22 cellular contexts compared by ENCODE assay signal in genomic region chr14:21226467-21226866, GRCh38. TPM values are rescaled to one million over a fixed set of nuclear protein-coding genes. Genes with fewer than 3 reads are reported as not detected.
DNase-seq lines count a peak whose midpoint lies in the region; TF ChIP-seq lines count a peak whose summit lies in the region.
"Had no signal": no experiment of that assay in that cellular context is flagged by ENCODE, and none has a peak within 500 bp of the region (broad histone marks: within the 10 kb centered on the region; RNA-seq: fewer than 3 reads in every experiment).

No MANE protein-coding gene starts in this region.

- CTCF ChIA-PET in activated naive CD4-positive, alpha-beta T cell treated with anti-CD3 and anti-CD28 coated beads for 36 hours (lab: Charles Lee): interaction anchor here (0.9 to 1.0 kb wide), 2 partner anchors 40 to 52 kb away, joined by 3 read pairs; no protein-coding TSS in a partner anchor

- H3K4me1 ChIP-seq in sigmoid colon (peaks cover 0 to 21% (median 12%) of the 10 kb centered on the region in 4 donors), BE2C (no peaks in the 10 kb centered on the region), thyroid gland (no peaks in the 10 kb centered on the region)
- H3K4me1 ChIP-seq: SJCRH30 had no signal

- TF ChIP-seq CTCF in sigmoid colon (IDR thresholded peaks at IDR 0.05): no peak
- TF ChIP-seq CTCF in BE2C (IDR thresholded peaks at IDR 0.05; ENCODE audit: low read depth, low read length): no peak
- TF ChIP-seq CTCF in thyroid gland (IDR thresholded peaks at IDR 0.05): no peak

- intact Hi-C loops in activated naive CD4-positive, alpha-beta T cell treated with anti-CD3 and anti-CD28 coated beads for 36 hours (cut with micrococcal nuclease): no loop called here
- intact Hi-C loops in sigmoid colon (cut with DNase I) (no loop called here), thyroid gland (cut with DNase I) (no loop called here)

- peaks cover 39% of the 10 kb centered on the region for H3K36me3 Mint-ChIP-seq in activated naive CD4-positive, alpha-beta T cell treated with anti-CD3 and anti-CD28 coated beads, Interleukin-2, amount 50 U/mL, for 24 hours
- peaks cover 80% of the 10 kb centered on the region for H3K36me3 Mint-ChIP-seq in activated naive CD4-positive, alpha-beta T cell treated with anti-CD3 and anti-CD28 coated beads for 36 hours (ENCODE audit: low read depth)
- H3K36me3 Mint-ChIP-seq in activated naive CD8-positive, alpha-beta T cell: peaks cover 11% of the 10 kb centered on the region
- peaks cover 4 to 46% (median 26%) of the 10 kb centered on the region in 3 donors for H3K36me3 Mint-ChIP-seq in immature natural killer cell
- H3K36me3 Mint-ChIP-seq: IgD-negative memory B cell had no signal

- H3K27ac ChIP-seq in sigmoid colon (no peak overlapping the region), thyroid gland (no peak overlapping the region)
- H3K27ac ChIP-seq: SJCRH30 had no signal

- peaks cover 0 to 84% (median 35%) of the 10 kb centered on the region in 4 donors for H3K36me3 ChIP-seq in sigmoid colon
- H3K36me3 ChIP-seq in BE2C: peaks cover 96% of the 10 kb centered on the region
- H3K36me3 ChIP-seq in thyroid gland: peaks cover 60 to 63% of the 10 kb centered on the region in 2 donors

- H3K4me3 ChIP-seq in sigmoid colon (no peak overlapping the region), BE2C (ENCODE audit: low read depth, low read length) (no peak overlapping the region), thyroid gland (replicated peaks in 1 of 3) (no peak overlapping the region)
- H3K4me3 ChIP-seq: SJCRH30 had no signal

- no peaks in the 10 kb centered on the region for H3K27me3 Mint-ChIP-seq in activated naive CD4-positive, alpha-beta T cell treated with anti-CD3 and anti-CD28 coated beads, Interleukin-2, amount 50 U/mL, for 24 hours
- no peaks in the 10 kb centered on the region for H3K27me3 Mint-ChIP-seq in activated naive CD4-positive, alpha-beta T cell treated with anti-CD3 and anti-CD28 coated beads for 36 hours (ENCODE audit: low read depth)
- H3K27me3 Mint-ChIP-seq in activated naive CD8-positive, alpha-beta T cell: no peaks in the 10 kb centered on the region
- peaks cover 0 to 17% (median 14%) of the 10 kb centered on the region in 3 donors for H3K27me3 Mint-ChIP-seq in immature natural killer cell (ENCODE audit: low read depth in 3 of 3)
- H3K27me3 Mint-ChIP-seq: B cell; CD8-positive, alpha-beta memory T cell; IgD-negative memory B cell had no signal

- H3K9me3 Mint-ChIP-seq in activated naive CD4-positive, alpha-beta T cell treated with anti-CD3 and anti-CD28 coated beads, Interleukin-2, amount 50 U/mL, for 24 hours: no peaks in the 10 kb centered on the region
- no peaks in the 10 kb centered on the region for H3K9me3 Mint-ChIP-seq in activated naive CD4-positive, alpha-beta T cell treated with anti-CD3 and anti-CD28 coated beads for 36 hours
- H3K9me3 Mint-ChIP-seq in activated naive CD8-positive, alpha-beta T cell (ENCODE audit: low read depth): no peaks in the 10 kb centered on the region
- H3K9me3 Mint-ChIP-seq in immature natural killer cell: no peaks in the 10 kb centered on the region
- H3K9me3 Mint-ChIP-seq: CD8-positive, alpha-beta memory T cell; IgD-negative memory B cell had no signal

- 83 to 92% methylated on average over 8 of the region's 8 CpGs for WGBS in sigmoid colon, 2 donors
- 90 to 91% methylated on average over 8 of the region's 8 CpGs for WGBS in thyroid gland, 2 donors

- peaks cover 80% of the 10 kb centered on the region for H3K4me1 Mint-ChIP-seq in activated naive CD4-positive, alpha-beta T cell treated with anti-CD3 and anti-CD28 coated beads, Interleukin-2, amount 50 U/mL, for 24 hours
- peaks cover 82% of the 10 kb centered on the region for H3K4me1 Mint-ChIP-seq in activated naive CD4-positive, alpha-beta T cell treated with anti-CD3 and anti-CD28 coated beads for 36 hours (ENCODE audit: low read depth)
- peaks cover 74% of the 10 kb centered on the region for H3K4me1 Mint-ChIP-seq in activated naive CD8-positive, alpha-beta T cell (ENCODE audit: low read depth)
- H3K4me1 Mint-ChIP-seq in immature natural killer cell: peaks cover 76 to 78% of the 10 kb centered on the region in 2 donors

- H3K4me3 Mint-ChIP-seq in activated naive CD4-positive, alpha-beta T cell treated with anti-CD3 and anti-CD28 coated beads, Interleukin-2, amount 50 U/mL, for 24 hours: peak overlapping the region; percentile 26
- H3K4me3 Mint-ChIP-seq in activated naive CD4-positive, alpha-beta T cell treated with anti-CD3 and anti-CD28 coated beads for 36 hours: no peak overlapping the region
- no peak overlapping the region for H3K4me3 Mint-ChIP-seq in activated naive CD8-positive, alpha-beta T cell
- no peak overlapping the region for H3K4me3 Mint-ChIP-seq in immature natural killer cell
- H3K4me3 Mint-ChIP-seq: B cell, IgD-negative memory B cell had no signal

- no peak for TF ChIP-seq EP300 in sigmoid colon (IDR thresholded peaks at IDR 0.05)

- TF ChIP-seq POLR2A in sigmoid colon (IDR thresholded peaks at IDR 0.05) (no peak), thyroid gland (IDR thresholded peaks at IDR 0.05) (no peak)

- H3K27ac Mint-ChIP-seq in activated naive CD4-positive, alpha-beta T cell treated with anti-CD3 and anti-CD28 coated beads, Interleukin-2, amount 50 U/mL, for 24 hours: no peak overlapping the region
- no peak overlapping the region for H3K27ac Mint-ChIP-seq in activated naive CD4-positive, alpha-beta T cell treated with anti-CD3 and anti-CD28 coated beads for 36 hours
- H3K27ac Mint-ChIP-seq in activated naive CD8-positive, alpha-beta T cell: peak overlapping the region; percentile 87
- H3K27ac Mint-ChIP-seq in immature natural killer cell: peak overlapping the region in 5 of 6 donors; percentile 51 to 64 (median 60)
- H3K27ac Mint-ChIP-seq: B cell, IgD-negative memory B cell had no signal

- H3K9me3 ChIP-seq in sigmoid colon: no peaks in the 10 kb centered on the region
- H3K9me3 ChIP-seq in BE2C: no peaks in the 10 kb centered on the region
- no peaks in the 10 kb centered on the region for H3K9me3 ChIP-seq in thyroid gland
- H3K9me3 ChIP-seq: SJCRH30 had no signal

- DNase-seq in activated naive CD4-positive, alpha-beta T cell treated with anti-CD3 and anti-CD28 coated beads for 36 hours: no peak
- DNase-seq in immature natural killer cell: no peak
- no peak for DNase-seq in sigmoid colon
- DNase-seq in BE2C: no peak
- no peak for DNase-seq in thyroid gland
- DNase-seq: 8988T; Calu3; CD8-positive, alpha-beta memory T cell; DMS153; GOT3; NCI-H1417; NCI-H1694 treated with DMSO at 0.1 percent for 48 hours; NCI-H2081 treated with DMSO at 0.1 percent for 48 hours; NCI-H2171 treated with DMSO at 0.1 percent for 48 hours; NCI-H524 treated with DMSO at 0.1 percent for 48 hours; OCI-M1; SJCRH30 had no signal

- H3K27me3 ChIP-seq in sigmoid colon (no peaks in the 10 kb centered on the region), BE2C (no peaks in the 10 kb centered on the region), thyroid gland (no peaks in the 10 kb centered on the region)
- H3K27me3 ChIP-seq: SJCRH30 had no signal

RNA-seq across cellular contexts. Expression of gene HNRNPC, which starts 42.8 kb away (rescaled TPM):
- 1,000 to 10,000 TPM; 1,252 to 1,377 TPM for total RNA-seq in activated naive CD4-positive, alpha-beta T cell treated with anti-CD3 and anti-CD28 coated beads for 36 hours
- polyA plus RNA-seq in immature natural killer cell (100 to 1,000 TPM; 622 to 879 (median 758) TPM), sigmoid colon (100 to 1,000 TPM; 369 to 645 (median 419) TPM)
- total RNA-seq in sigmoid colon (100 to 1,000 TPM; 365 to 449 (median 404) TPM), thyroid gland (100 to 1,000 TPM; 380 to 454 (median 419) TPM)
- polyA plus RNA-seq in BE2C (2012; ENCODE audit: insufficient read depth, insufficient read length, low read depth): 554 TPM

RNA-seq across cellular contexts. Expression of gene RPGRIP1, which starts 53.4 kb away (rescaled TPM):
- not detected for total RNA-seq in activated naive CD4-positive, alpha-beta T cell treated with anti-CD3 and anti-CD28 coated beads for 36 hours
- polyA plus RNA-seq in immature natural killer cell (1 to 10 TPM in 1 of 3 donors, under 1 TPM in 1, not detected in 1; 0.15 to 1.9 TPM), sigmoid colon (under 1 TPM; 0.25 to 0.60 (median 0.46) TPM)
- total RNA-seq in sigmoid colon (under 1 TPM in 1 of 4 donors, not detected in 3; 0.27 TPM), thyroid gland (not detected)
- polyA plus RNA-seq in BE2C (2012; ENCODE audit: insufficient read depth, insufficient read length, low read depth): 0.36 TPM
- total RNA-seq: Calu3; CD8-positive, alpha-beta memory T cell; G401; SJCRH30 had no signal
- polyA plus RNA-seq: CD8-positive, alpha-beta memory T cell had no signal

Comparison
In these comparisons a context has a peak if more than half of its experiments do, and no peak if none do; other contexts are left out.
1. H3K27ac Mint-ChIP-seq: peak in activated naive CD8-positive, alpha-beta T cell (single experiment) and immature natural killer cell (5 of 6); none in activated naive CD4-positive, alpha-beta T cell treated with anti-CD3 and anti-CD28 coated beads, Interleukin-2, amount 50 U/mL, for 24 hours (single experiment) and activated naive CD4-positive, alpha-beta T cell treated with anti-CD3 and anti-CD28 coated beads for 36 hours (single experiment).